In the genomic region with DNA sequence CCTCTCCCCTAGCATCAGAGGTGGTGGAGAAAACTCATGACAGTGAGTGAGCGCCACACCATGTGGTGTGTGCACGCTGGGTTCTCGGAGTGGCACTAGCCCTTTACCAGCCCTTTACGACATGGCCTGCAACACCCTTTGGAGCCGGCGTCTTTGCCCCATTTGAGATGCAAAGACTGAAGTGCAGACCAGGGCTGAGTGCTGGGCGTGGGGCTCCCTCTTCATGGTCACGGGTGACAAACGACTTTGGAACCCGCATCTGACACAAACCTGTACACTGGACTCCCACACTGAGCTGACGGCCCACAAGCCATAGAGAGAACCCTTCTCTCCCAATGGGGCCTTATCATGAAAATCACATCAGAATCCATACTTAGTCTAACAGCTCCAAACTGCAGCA, we compare ENCODE assay signal across 23 cellular contexts.
"Had no signal": no experiment of that assay in that cellular context is flagged by ENCODE, and none has a peak within 500 bp of the region (broad histone marks: within the 10 kb centered on the region; RNA-seq: fewer than 3 reads in every experiment).

No MANE protein-coding gene starts in this region.

- H3K4me1 ChIP-seq: colonic mucosa had no signal

- H3K27me3 ChIP-seq: colonic mucosa, gastrocnemius medialis, heart right ventricle, left lung had no signal

- H3K36me3 ChIP-seq: colonic mucosa, esophagus squamous epithelium, gastrocnemius medialis, heart right ventricle, left lung, lower lobe of right lung had no signal

- H3K9me3 ChIP-seq: colonic mucosa, esophagus squamous epithelium, gastrocnemius medialis, left lung, lower lobe of right lung had no signal

- H3K4me3 Mint-ChIP-seq: dendritic cell treated with granulocyte-macrophage colony-stimulating factor and Interleukin-4, amounts not matched to agents 40 ng/mL and 50 ng/mL, for 4 days; effector memory CD8-positive, alpha-beta T cell; endodermal cell had no signal

- DNase-seq: colonic mucosa; cortex of kidney; effector CD8-positive, alpha-beta T cell; effector memory CD8-positive, alpha-beta T cell; endodermal cell; erythroblast; esophagus squamous epithelium; foreskin fibroblast; foreskin melanocyte; gastrocnemius medialis; glutamatergic neuron; head of caudate nucleus; heart right ventricle; hippocampal formation; left cardiac atrium; left lung; left ventricle myocardium superior; lower lobe of right lung; mesenchymal stem cell; midbrain had no signal

- H3K27ac Mint-ChIP-seq: dendritic cell treated with granulocyte-macrophage colony-stimulating factor and Interleukin-4, amounts not matched to agents 40 ng/mL and 50 ng/mL, for 4 days; effector memory CD8-positive, alpha-beta T cell; endodermal cell had no signal

- ATAC-seq: effector memory CD8-positive, alpha-beta T cell; esophagus mucosa; gastrocnemius medialis; heart right ventricle; left cardiac atrium; left lung; left ventricle myocardium superior; lower lobe of right lung had no signal

- H3K9me3 Mint-ChIP-seq: dendritic cell treated with granulocyte-macrophage colony-stimulating factor and Interleukin-4, amounts not matched to agents 40 ng/mL and 50 ng/mL, for 4 days; effector memory CD8-positive, alpha-beta T cell had no signal

- H3K27ac ChIP-seq: colonic mucosa, epithelial cell of prostate, esophagus squamous epithelium, heart right ventricle, left lung, lower lobe of right lung had no signal

- H3K4me3 ChIP-seq: colonic mucosa, esophagus squamous epithelium, gastrocnemius medialis, heart right ventricle, left lung, lower lobe of right lung had no signal
